18 cellular contexts compared by ENCODE assay signal in the genomic region with DNA sequence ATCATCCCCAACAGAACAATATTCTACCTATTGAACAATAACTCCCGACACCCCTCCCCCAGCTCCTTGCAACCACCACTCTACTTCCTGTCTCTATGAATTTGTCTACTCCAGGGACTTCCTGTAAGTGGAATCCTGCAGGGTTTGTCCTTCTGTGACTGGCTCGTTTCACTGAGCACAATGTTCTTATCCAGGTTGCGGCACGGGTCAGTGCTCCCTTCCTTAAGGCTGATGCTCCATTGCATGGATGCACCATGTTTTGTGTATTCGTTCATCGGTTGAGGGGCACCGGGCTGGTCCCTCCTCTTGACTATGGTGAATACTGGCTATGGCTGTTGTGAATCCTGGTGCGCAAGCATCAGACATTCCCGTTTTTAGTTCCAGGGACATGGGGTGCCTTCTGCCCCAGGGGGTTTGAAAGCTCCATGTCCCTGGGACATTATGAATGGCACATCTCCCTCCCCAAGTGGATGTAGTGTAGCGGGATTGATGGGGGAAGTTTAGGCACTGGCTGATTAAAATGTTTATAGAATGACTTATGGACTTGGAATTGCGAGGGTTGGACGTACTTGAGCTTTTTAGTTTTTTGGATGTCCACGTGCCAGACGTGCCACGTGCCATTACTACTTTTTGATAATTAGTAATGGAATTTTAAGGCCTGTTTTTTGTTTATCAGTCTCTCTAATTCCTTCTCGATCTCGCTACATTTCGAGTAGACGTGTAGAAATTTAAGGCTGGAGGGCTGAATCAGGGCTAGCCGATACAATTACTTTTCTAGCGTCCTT.
DNase-seq lines count a peak whose midpoint lies in the region; ATAC-seq and TF ChIP-seq lines count a peak whose summit lies in the region.
"Had no signal": no experiment of that assay in that cellular context is flagged by ENCODE, and none has a peak within 500 bp of the region (broad histone marks: within the 10 kb centered on the region; RNA-seq: fewer than 3 reads in every experiment).

No MANE protein-coding gene starts in this region.

- no peaks in the 10 kb centered on the region for H3K36me3 Mint-ChIP-seq in CD4-positive, alpha-beta memory T cell
- H3K36me3 Mint-ChIP-seq: CD4-positive, CD25-positive, alpha-beta regulatory T cell had no signal

- peaks cover 38 to 47% of the 10 kb centered on the region in 2 donors for H3K27me3 Mint-ChIP-seq in CD4-positive, alpha-beta memory T cell

- no peak overlapping the region for H2AK5ac ChIP-seq in neuronal stem cell (ENCODE audit: low read depth, low read length)

- no peak for TF ChIP-seq EP300 in esophagus muscularis mucosa (IDR thresholded peaks at IDR 0.05)

- H3K9me3 ChIP-seq in heart right ventricle = no peaks in the 10 kb centered on the region
- no peaks in the 10 kb centered on the region for H3K9me3 ChIP-seq in esophagus muscularis mucosa
- no peaks in the 10 kb centered on the region for H3K9me3 ChIP-seq in neuronal stem cell (replicated peaks in 1 of 2; ENCODE audit: control insufficient read depth in 2 of 2, insufficient read depth in 1 of 2, low read depth in 1 of 2, low read length in 2 of 2)
- H3K9me3 ChIP-seq in CD4-positive, alpha-beta memory T cell (ENCODE audit: control insufficient read depth in 1 of 2, low read length in 2 of 2) = no peaks in the 10 kb centered on the region
- no peaks in the 10 kb centered on the region for H3K9me3 ChIP-seq in upper lobe of right lung
- H3K9me3 ChIP-seq: testis had no signal

- no peak overlapping the region for H3K9ac ChIP-seq in neuronal stem cell (ENCODE audit: low read depth, low read length, poor library complexity)

- H3K27me3 ChIP-seq in heart right ventricle (peaks cover 0 to 47% (median 47%) of the 10 kb centered on the region in 7 donors), esophagus muscularis mucosa (peaks cover 0 to 42% (median 7%) of the 10 kb centered on the region in 4 donors), neuronal stem cell (ENCODE audit: control insufficient read depth in 3 of 3, insufficient read depth in 3 of 3, low read depth in 1 of 3, low read length in 3 of 3) (peaks cover 6 to 42% (median 28%) of the 10 kb centered on the region in 3 experiments), upper lobe of right lung (peaks cover 48% of the 10 kb centered on the region)
- H3K27me3 ChIP-seq in CD4-positive, alpha-beta memory T cell (ENCODE audit: insufficient read depth, low read length) = peaks cover 8% of the 10 kb centered on the region
- H3K27me3 ChIP-seq: testis had no signal

- H2BK5ac ChIP-seq in neuronal stem cell (ENCODE audit: low read length) = no peak overlapping the region

- H3K36me3 ChIP-seq in heart right ventricle = no peaks in the 10 kb centered on the region
- H3K36me3 ChIP-seq in esophagus muscularis mucosa = no peaks in the 10 kb centered on the region
- no peaks in the 10 kb centered on the region for H3K36me3 ChIP-seq in neuronal stem cell (replicated peaks in 1 of 2; ENCODE audit: control insufficient read depth in 2 of 2, insufficient read depth in 2 of 2, low read length in 2 of 2)
- no peaks in the 10 kb centered on the region for H3K36me3 ChIP-seq in CD4-positive, alpha-beta memory T cell (ENCODE audit: insufficient read depth, low read length)
- no peaks in the 10 kb centered on the region for H3K36me3 ChIP-seq in upper lobe of right lung

- WGBS in heart right ventricle, 2 donors = 73 to 84% methylated on average over 21 of the region's 21 CpGs
- WGBS in esophagus muscularis mucosa = 84% methylated on average over 21 of the region's 21 CpGs
- WGBS in neuronal stem cell (ENCODE audit: extremely low coverage in 2 of 2, insufficient read length in 2 of 2, insufficient replicate concordance in 1 of 2), 2 donors = no CpG with 5 or more reads among the region's 21 CpGs

- no peak for ATAC-seq in heart right ventricle
- ATAC-seq in left ventricle myocardium superior = no peak
- ATAC-seq in upper lobe of right lung = no peak
- ATAC-seq: HCT116 had no signal

- TF ChIP-seq POLR2A in esophagus muscularis mucosa (IDR thresholded peaks at IDR 0.05; ENCODE audit: low read depth) = no peak

- CTCF ChIA-PET in CD4-positive, alpha-beta memory T cell (lab: Charles Lee; ENCODE audit: partially characterized antibody) = no interaction called here

- no peak overlapping the region for H3K23ac ChIP-seq in neuronal stem cell (ENCODE audit: low read depth, low read length, poor library complexity)

- H3K4ac ChIP-seq in neuronal stem cell (ENCODE audit: low read length) = no peak overlapping the region

- no peak overlapping the region for H3K4me2 ChIP-seq in neuronal stem cell (ENCODE audit: insufficient read depth, low read length, poor library complexity, severe bottlenecking)

- H3K4me1 Mint-ChIP-seq in CD4-positive, alpha-beta memory T cell = peaks cover 0 to 6% (median 3%) of the 10 kb centered on the region in 4 donors
- H3K4me1 Mint-ChIP-seq: activated naive CD4-positive, alpha-beta T cell treated with anti-CD3 and anti-CD28 coated beads, Interleukin-2, amount 10 ng/mL, durations not matched to agents 7 days and 5 days; memory B cell had no signal

- intact Hi-C loops in heart right ventricle (cut with DNase I) = loop anchor here in 3 of 10 donors (2.0 to 10.0 kb wide), 3 partner anchors 26 to 93 kb away; no protein-coding TSS in a partner anchor
- intact Hi-C loops in left ventricle myocardium superior (cut with micrococcal nuclease) = no loop called here
- intact Hi-C loops in esophagus muscularis mucosa (cut with DNase I) = no loop called here
- intact Hi-C loops in CD4-positive, alpha-beta memory T cell (cut with micrococcal nuclease) = no loop called here
- intact Hi-C loops in upper lobe of right lung (cut with DNase I) = no loop called here

- no peak overlapping the region for H4K91ac ChIP-seq in neuronal stem cell (ENCODE audit: low read depth, low read length, poor library complexity)

- H2BK12ac ChIP-seq in neuronal stem cell (ENCODE audit: low read length) = no peak overlapping the region

- H3K27ac Mint-ChIP-seq in CD4-positive, alpha-beta memory T cell = peak overlapping the region in 1 of 7 donors; percentile 36
- H3K27ac Mint-ChIP-seq: activated naive CD4-positive, alpha-beta T cell treated with anti-CD3 and anti-CD28 coated beads, Interleukin-2, amount 10 ng/mL, durations not matched to agents 7 days and 5 days; CD4-positive, CD25-positive, alpha-beta regulatory T cell; dendritic cell treated with granulocyte-macrophage colony-stimulating factor and Interleukin-4, amounts not matched to agents 40 ng/mL and 50 ng/mL, for 4 days; memory B cell had no signal

- H3K4me3 ChIP-seq in heart right ventricle = peak overlapping the region in 1 of 10 donors; percentile 38
- peak overlapping the region in 2 of 4 donors; percentile 54 to 58 for H3K4me3 ChIP-seq in esophagus muscularis mucosa
- H3K4me3 ChIP-seq in neuronal stem cell (ENCODE audit: low read length in 2 of 2) = no peak overlapping the region
- H3K4me3 ChIP-seq in CD4-positive, alpha-beta memory T cell (ENCODE audit: low read length in 2 of 2) = no peak overlapping the region
- no peak overlapping the region for H3K4me3 ChIP-seq in upper lobe of right lung

- H3K79me1 ChIP-seq in neuronal stem cell (ENCODE audit: low read depth, low read length) = no peaks in the 10 kb centered on the region

- no peak overlapping the region for H3K4me3 Mint-ChIP-seq in CD4-positive, alpha-beta memory T cell
- H3K4me3 Mint-ChIP-seq: activated naive CD4-positive, alpha-beta T cell treated with anti-CD3 and anti-CD28 coated beads, Interleukin-2, amount 10 ng/mL, durations not matched to agents 7 days and 5 days; CD4-positive, CD25-positive, alpha-beta regulatory T cell; dendritic cell treated with granulocyte-macrophage colony-stimulating factor and Interleukin-4, amounts not matched to agents 40 ng/mL and 50 ng/mL, for 4 days; memory B cell had no signal

- peak overlapping the region; percentile 92 for H3K18ac ChIP-seq in neuronal stem cell (ENCODE audit: low read length)

- TF ChIP-seq CTCF in heart right ventricle (IDR thresholded peaks at IDR 0.05) (no peak), esophagus muscularis mucosa (IDR thresholded peaks at IDR 0.05) (no peak), upper lobe of right lung (IDR thresholded peaks at IDR 0.05) (no peak)

- no peak overlapping the region for H2BK15ac ChIP-seq in neuronal stem cell (ENCODE audit: low read length)

- H2AFZ ChIP-seq in neuronal stem cell (ENCODE audit: low read length) = peak overlapping the region; percentile 96

- no peak overlapping the region for H3K14ac ChIP-seq in neuronal stem cell (ENCODE audit: low read length)

- H2BK120ac ChIP-seq in neuronal stem cell (ENCODE audit: low read depth, low read length) = no peak overlapping the region

- H3K9me3 Mint-ChIP-seq in CD4-positive, alpha-beta memory T cell = peaks cover 0 to 3% (median 0%) of the 10 kb centered on the region in 8 donors
- H3K9me3 Mint-ChIP-seq: activated naive CD4-positive, alpha-beta T cell treated with anti-CD3 and anti-CD28 coated beads, Interleukin-2, amount 10 ng/mL, durations not matched to agents 7 days and 5 days; dendritic cell treated with granulocyte-macrophage colony-stimulating factor and Interleukin-4, amounts not matched to agents 40 ng/mL and 50 ng/mL, for 4 days; memory B cell had no signal

- DNase-seq in heart right ventricle (no peak), left ventricle myocardium superior (no peak), esophagus muscularis mucosa (ENCODE audit: extremely low spot score) (peak; percentile 62), neuronal stem cell (ENCODE audit: low spot score) (no peak), OCI-M1 (lab: John Stamatoyannopoulos, UW) (no peak), NCI-H748 (lab: John Stamatoyannopoulos, UW; ENCODE audit: unreplicated experiment) (no peak), upper lobe of right lung (no peak)
- no peak for DNase-seq in CD4-positive, alpha-beta memory T cell
- DNase-seq: activated CD4-positive, alpha-beta T cell treated with anti-CD3 and anti-CD28 coated beads, Interleukin-2, amount 50 U/mL, for 48 hours; activated naive CD4-positive, alpha-beta T cell treated with anti-CD3 and anti-CD28 coated beads, Interleukin-2, amount 10 ng/mL, durations not matched to agents 7 days and 5 days; CD4-positive, CD25-positive, alpha-beta regulatory T cell; erythroblast; NCI-H1436; stimulated activated CD4-positive, alpha-beta T cell treated with anti-CD3 and anti-CD28 coated beads, Interleukin-4, amount 100 ng/mL, for 24 hours had no signal

- peak overlapping the region in 8 of 10 donors; percentile 51 to 90 (median 82) for H3K27ac ChIP-seq in heart right ventricle
- H3K27ac ChIP-seq in esophagus muscularis mucosa (replicated peaks in 1 of 4) = peak overlapping the region; percentile 75 to 85 (median 80)
- H3K27ac ChIP-seq in neuronal stem cell (replicated peaks; ENCODE audit: low read length) = no peak overlapping the region
- H3K27ac ChIP-seq in CD4-positive, alpha-beta memory T cell (ENCODE audit: low read depth, low read length) = no peak overlapping the region
- H3K27ac ChIP-seq in upper lobe of right lung = no peak overlapping the region

- POLR2A ChIA-PET in CD4-positive, alpha-beta memory T cell (lab: Charles Lee; ENCODE audit: partially characterized antibody) = no interaction called here

- H4K8ac ChIP-seq in neuronal stem cell (ENCODE audit: low read depth, low read length) = no peak overlapping the region

- peaks cover 4 to 45% (median 28%) of the 10 kb centered on the region in 9 donors for H3K4me1 ChIP-seq in heart right ventricle
- peaks cover 25 to 48% (median 45%) of the 10 kb centered on the region in 4 donors for H3K4me1 ChIP-seq in esophagus muscularis mucosa
- H3K4me1 ChIP-seq in neuronal stem cell (ENCODE audit: control insufficient read depth in 2 of 2, insufficient read depth in 1 of 2, low read depth in 1 of 2, low read length in 2 of 2) = peaks cover 16 to 20% of the 10 kb centered on the region in 2 donors
- H3K4me1 ChIP-seq in CD4-positive, alpha-beta memory T cell (ENCODE audit: insufficient read depth, low read length) = no peaks in the 10 kb centered on the region
- H3K4me1 ChIP-seq in upper lobe of right lung = peaks cover 7% of the 10 kb centered on the region

Comparison
In these comparisons a context has a peak if more than half of its experiments do, and no peak if none do; other contexts are left out.
1. H3K27ac ChIP-seq: peak in heart right ventricle (8 of 10) and esophagus muscularis mucosa (4 of 4); none in neuronal stem cell (single experiment), CD4-positive, alpha-beta memory T cell (single experiment) and upper lobe of right lung (single experiment).